2 cellular contexts compared by ENCODE assay signal in genomic region chr1:20440785-20441200, GRCh38.
A peak's percentile ranks its signal among the peaks of the same experiment; 100 is the strongest.
TF ChIP-seq lines count a peak whose summit lies in the region.

No MANE protein-coding gene starts in this region.

TF ChIP-seq in IMR-90, 13 proteins besides CTCF, POLR2A, EP300 and RAD21:
- TF ChIP-seq, protein P1, sequence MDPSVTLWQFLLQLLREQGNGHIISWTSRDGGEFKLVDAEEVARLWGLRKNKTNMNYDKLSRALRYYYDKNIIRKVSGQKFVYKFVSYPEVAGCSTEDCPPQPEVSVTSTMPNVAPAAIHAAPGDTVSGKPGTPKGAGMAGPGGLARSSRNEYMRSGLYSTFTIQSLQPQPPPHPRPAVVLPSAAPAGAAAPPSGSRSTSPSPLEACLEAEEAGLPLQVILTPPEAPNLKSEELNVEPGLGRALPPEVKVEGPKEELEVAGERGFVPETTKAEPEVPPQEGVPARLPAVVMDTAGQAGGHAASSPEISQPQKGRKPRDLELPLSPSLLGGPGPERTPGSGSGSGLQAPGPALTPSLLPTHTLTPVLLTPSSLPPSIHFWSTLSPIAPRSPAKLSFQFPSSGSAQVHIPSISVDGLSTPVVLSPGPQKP (IDR thresholded peaks at IDR 0.05; ENCODE audit: borderline replicate concordance, low read depth, low read length): no peak
- TF ChIP-seq FOS (IDR thresholded peaks at IDR 0.05; ENCODE audit: low read depth, low read length) (no peak), RCOR1 (IDR thresholded peaks at IDR 0.05; ENCODE audit: insufficient replicate concordance, low read length) (no peak), BHLHE40 (IDR thresholded peaks at IDR 0.05; ENCODE audit: low read depth, low read length) (no peak), MXI1 (IDR thresholded peaks at IDR 0.05; ENCODE audit: borderline replicate concordance, low read depth, low read length) (no peak)
- TF ChIP-seq, protein P2, sequence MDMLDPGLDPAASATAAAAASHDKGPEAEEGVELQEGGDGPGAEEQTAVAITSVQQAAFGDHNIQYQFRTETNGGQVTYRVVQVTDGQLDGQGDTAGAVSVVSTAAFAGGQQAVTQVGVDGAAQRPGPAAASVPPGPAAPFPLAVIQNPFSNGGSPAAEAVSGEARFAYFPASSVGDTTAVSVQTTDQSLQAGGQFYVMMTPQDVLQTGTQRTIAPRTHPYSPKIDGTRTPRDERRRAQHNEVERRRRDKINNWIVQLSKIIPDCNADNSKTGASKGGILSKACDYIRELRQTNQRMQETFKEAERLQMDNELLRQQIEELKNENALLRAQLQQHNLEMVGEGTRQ (IDR thresholded peaks at IDR 0.05; ENCODE audit: low read depth, low read length): peak; percentile 95

TF ChIP-seq in HepG2, 621 proteins besides CTCF, POLR2A, EP300 and RAD21 (continues in another document):
- TF ChIP-seq NFYB (CRISPR knock-in tag; IDR thresholded peaks at IDR 0.05): peak; percentile 82
- TF ChIP-seq FOXC1 (CRISPR knock-in tag; IDR thresholded peaks at IDR 0.05; ENCODE audit: borderline replicate concordance): no peak
- no peak for TF ChIP-seq ELF4 (CRISPR knock-in tag; IDR thresholded peaks at IDR 0.05; ENCODE audit: borderline replicate concordance)
- TF ChIP-seq ZNF383 (CRISPR knock-in tag; IDR thresholded peaks at IDR 0.05; ENCODE audit: borderline replicate concordance): no peak
- TF ChIP-seq, protein P3, sequence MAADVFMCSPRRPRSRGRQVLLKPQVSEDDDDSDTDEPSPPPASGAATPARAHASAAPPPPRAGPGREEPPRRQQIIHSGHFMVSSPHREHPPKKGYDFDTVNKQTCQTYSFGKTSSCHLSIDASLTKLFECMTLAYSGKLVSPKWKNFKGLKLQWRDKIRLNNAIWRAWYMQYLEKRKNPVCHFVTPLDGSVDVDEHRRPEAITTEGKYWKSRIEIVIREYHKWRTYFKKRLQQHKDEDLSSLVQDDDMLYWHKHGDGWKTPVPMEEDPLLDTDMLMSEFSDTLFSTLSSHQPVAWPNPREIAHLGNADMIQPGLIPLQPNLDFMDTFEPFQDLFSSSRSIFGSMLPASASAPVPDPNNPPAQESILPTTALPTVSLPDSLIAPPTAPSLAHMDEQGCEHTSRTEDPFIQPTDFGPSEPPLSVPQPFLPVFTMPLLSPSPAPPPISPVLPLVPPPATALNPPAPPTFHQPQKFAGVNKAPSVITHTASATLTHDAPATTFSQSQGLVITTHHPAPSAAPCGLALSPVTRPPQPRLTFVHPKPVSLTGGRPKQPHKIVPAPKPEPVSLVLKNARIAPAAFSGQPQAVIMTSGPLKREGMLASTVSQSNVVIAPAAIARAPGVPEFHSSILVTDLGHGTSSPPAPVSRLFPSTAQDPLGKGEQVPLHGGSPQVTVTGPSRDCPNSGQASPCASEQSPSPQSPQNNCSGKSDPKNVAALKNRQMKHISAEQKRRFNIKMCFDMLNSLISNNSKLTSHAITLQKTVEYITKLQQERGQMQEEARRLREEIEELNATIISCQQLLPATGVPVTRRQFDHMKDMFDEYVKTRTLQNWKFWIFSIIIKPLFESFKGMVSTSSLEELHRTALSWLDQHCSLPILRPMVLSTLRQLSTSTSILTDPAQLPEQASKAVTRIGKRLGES (CRISPR knock-in tag; IDR thresholded peaks at IDR 0.05; ENCODE audit: borderline replicate concordance): no peak
- TF ChIP-seq, protein P2 (IDR thresholded peaks at IDR 0.05; ENCODE audit: low read depth, low read length): peak; percentile 88
- TF ChIP-seq, protein P2 (CRISPR knock-in tag; IDR thresholded peaks at IDR 0.05; ENCODE audit: borderline replicate concordance): peak; percentile 95; the same call in 1 of the 2 replicates
- TF ChIP-seq U2AF2 (IDR thresholded peaks at IDR 0.05; ENCODE audit: low read depth, low read length): no peak
- TF ChIP-seq JDP2 (CRISPR knock-in tag; IDR thresholded peaks at IDR 0.05; ENCODE audit: borderline replicate concordance): no peak
- TF ChIP-seq, protein P4, sequence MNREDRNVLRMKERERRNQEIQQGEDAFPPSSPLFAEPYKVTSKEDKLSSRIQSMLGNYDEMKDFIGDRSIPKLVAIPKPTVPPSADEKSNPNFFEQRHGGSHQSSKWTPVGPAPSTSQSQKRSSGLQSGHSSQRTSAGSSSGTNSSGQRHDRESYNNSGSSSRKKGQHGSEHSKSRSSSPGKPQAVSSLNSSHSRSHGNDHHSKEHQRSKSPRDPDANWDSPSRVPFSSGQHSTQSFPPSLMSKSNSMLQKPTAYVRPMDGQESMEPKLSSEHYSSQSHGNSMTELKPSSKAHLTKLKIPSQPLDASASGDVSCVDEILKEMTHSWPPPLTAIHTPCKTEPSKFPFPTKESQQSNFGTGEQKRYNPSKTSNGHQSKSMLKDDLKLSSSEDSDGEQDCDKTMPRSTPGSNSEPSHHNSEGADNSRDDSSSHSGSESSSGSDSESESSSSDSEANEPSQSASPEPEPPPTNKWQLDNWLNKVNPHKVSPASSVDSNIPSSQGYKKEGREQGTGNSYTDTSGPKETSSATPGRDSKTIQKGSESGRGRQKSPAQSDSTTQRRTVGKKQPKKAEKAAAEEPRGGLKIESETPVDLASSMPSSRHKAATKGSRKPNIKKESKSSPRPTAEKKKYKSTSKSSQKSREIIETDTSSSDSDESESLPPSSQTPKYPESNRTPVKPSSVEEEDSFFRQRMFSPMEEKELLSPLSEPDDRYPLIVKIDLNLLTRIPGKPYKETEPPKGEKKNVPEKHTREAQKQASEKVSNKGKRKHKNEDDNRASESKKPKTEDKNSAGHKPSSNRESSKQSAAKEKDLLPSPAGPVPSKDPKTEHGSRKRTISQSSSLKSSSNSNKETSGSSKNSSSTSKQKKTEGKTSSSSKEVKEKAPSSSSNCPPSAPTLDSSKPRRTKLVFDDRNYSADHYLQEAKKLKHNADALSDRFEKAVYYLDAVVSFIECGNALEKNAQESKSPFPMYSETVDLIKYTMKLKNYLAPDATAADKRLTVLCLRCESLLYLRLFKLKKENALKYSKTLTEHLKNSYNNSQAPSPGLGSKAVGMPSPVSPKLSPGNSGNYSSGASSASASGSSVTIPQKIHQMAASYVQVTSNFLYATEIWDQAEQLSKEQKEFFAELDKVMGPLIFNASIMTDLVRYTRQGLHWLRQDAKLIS (CRISPR knock-in tag; IDR thresholded peaks at IDR 0.05): no peak
- no peak for TF ChIP-seq PPARG (CRISPR knock-in tag; conservative IDR thresholded peaks at IDR 0.05)
- 0 out of 2 replicates have a peak, but pooled peaks have one; percentile 27 for TF ChIP-seq EHMT2 (IDR thresholded peaks at IDR 0.05; ENCODE audit: borderline replicate concordance, low read depth, low read length)
- TF ChIP-seq SIX4 (CRISPR knock-in tag; IDR thresholded peaks at IDR 0.05): no peak
- TF ChIP-seq, protein P5, sequence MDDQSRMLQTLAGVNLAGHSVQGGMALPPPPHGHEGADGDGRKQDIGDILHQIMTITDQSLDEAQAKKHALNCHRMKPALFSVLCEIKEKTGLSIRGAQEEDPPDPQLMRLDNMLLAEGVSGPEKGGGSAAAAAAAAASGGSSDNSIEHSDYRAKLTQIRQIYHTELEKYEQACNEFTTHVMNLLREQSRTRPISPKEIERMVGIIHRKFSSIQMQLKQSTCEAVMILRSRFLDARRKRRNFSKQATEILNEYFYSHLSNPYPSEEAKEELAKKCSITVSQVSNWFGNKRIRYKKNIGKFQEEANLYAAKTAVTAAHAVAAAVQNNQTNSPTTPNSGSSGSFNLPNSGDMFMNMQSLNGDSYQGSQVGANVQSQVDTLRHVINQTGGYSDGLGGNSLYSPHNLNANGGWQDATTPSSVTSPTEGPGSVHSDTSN (CRISPR knock-in tag; IDR thresholded peaks at IDR 0.05; ENCODE audit: borderline replicate concordance): no peak
- TF ChIP-seq ZNF598 (CRISPR knock-in tag; IDR thresholded peaks at IDR 0.05; ENCODE audit: borderline replicate concordance): no peak
- TF ChIP-seq, protein P6, sequence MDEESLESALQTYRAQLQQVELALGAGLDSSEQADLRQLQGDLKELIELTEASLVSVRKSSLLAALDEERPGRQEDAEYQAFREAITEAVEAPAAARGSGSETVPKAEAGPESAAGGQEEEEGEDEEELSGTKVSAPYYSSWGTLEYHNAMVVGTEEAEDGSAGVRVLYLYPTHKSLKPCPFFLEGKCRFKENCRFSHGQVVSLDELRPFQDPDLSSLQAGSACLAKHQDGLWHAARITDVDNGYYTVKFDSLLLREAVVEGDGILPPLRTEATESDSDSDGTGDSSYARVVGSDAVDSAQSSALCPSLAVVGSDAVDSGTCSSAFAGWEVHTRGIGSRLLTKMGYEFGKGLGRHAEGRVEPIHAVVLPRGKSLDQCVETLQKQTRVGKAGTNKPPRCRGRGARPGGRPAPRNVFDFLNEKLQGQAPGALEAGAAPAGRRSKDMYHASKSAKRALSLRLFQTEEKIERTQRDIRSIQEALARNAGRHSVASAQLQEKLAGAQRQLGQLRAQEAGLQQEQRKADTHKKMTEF (CRISPR knock-in tag; IDR thresholded peaks at IDR 0.05): no peak
- peak; percentile 81 for TF ChIP-seq HCFC1 (IDR thresholded peaks at IDR 0.05; ENCODE audit: low read depth, low read length)
- TF ChIP-seq MYNN (CRISPR knock-in tag; IDR thresholded peaks at IDR 0.05; ENCODE audit: low read depth): no peak
- no peak for TF ChIP-seq FOXP1 (IDR thresholded peaks at IDR 0.05)
- no peak for TF ChIP-seq FOXP1 (CRISPR knock-in tag; IDR thresholded peaks at IDR 0.05)
- no peak for TF ChIP-seq ZNF282 (IDR thresholded peaks at IDR 0.05; ENCODE audit: partially characterized antibody)
- no peak for TF ChIP-seq NCOR1 (IDR thresholded peaks at IDR 0.05; ENCODE audit: borderline replicate concordance, low read length)
- TF ChIP-seq ZFP62 (CRISPR knock-in tag; IDR thresholded peaks at IDR 0.05): no peak
- no peak for TF ChIP-seq ZNF431 (CRISPR knock-in tag; IDR thresholded peaks at IDR 0.05; ENCODE audit: borderline replicate concordance, low read depth)
- TF ChIP-seq NFYC (CRISPR knock-in tag; IDR thresholded peaks at IDR 0.05): peak; percentile 90
- peak; percentile 38; the same call in 1 of the 2 replicates for TF ChIP-seq RAD51 (IDR thresholded peaks at IDR 0.05; ENCODE audit: borderline replicate concordance)
- TF ChIP-seq, protein P7, sequence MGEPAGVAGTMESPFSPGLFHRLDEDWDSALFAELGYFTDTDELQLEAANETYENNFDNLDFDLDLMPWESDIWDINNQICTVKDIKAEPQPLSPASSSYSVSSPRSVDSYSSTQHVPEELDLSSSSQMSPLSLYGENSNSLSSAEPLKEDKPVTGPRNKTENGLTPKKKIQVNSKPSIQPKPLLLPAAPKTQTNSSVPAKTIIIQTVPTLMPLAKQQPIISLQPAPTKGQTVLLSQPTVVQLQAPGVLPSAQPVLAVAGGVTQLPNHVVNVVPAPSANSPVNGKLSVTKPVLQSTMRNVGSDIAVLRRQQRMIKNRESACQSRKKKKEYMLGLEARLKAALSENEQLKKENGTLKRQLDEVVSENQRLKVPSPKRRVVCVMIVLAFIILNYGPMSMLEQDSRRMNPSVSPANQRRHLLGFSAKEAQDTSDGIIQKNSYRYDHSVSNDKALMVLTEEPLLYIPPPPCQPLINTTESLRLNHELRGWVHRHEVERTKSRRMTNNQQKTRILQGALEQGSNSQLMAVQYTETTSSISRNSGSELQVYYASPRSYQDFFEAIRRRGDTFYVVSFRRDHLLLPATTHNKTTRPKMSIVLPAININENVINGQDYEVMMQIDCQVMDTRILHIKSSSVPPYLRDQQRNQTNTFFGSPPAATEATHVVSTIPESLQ (CRISPR knock-in tag; conservative IDR thresholded peaks at IDR 0.05): no peak
- peak; percentile 53; the same call in 1 of the 2 replicates for TF ChIP-seq IRF2 (CRISPR knock-in tag; IDR thresholded peaks at IDR 0.05)
- TF ChIP-seq, protein P8, sequence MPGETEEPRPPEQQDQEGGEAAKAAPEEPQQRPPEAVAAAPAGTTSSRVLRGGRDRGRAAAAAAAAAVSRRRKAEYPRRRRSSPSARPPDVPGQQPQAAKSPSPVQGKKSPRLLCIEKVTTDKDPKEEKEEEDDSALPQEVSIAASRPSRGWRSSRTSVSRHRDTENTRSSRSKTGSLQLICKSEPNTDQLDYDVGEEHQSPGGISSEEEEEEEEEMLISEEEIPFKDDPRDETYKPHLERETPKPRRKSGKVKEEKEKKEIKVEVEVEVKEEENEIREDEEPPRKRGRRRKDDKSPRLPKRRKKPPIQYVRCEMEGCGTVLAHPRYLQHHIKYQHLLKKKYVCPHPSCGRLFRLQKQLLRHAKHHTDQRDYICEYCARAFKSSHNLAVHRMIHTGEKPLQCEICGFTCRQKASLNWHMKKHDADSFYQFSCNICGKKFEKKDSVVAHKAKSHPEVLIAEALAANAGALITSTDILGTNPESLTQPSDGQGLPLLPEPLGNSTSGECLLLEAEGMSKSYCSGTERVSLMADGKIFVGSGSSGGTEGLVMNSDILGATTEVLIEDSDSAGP (CRISPR knock-in tag; IDR thresholded peaks at IDR 0.05; ENCODE audit: borderline replicate concordance): peak; percentile 91
- TF ChIP-seq SP140L (CRISPR knock-in tag; IDR thresholded peaks at IDR 0.05; ENCODE audit: borderline replicate concordance): no peak
- no peak for TF ChIP-seq POGZ (CRISPR knock-in tag; IDR thresholded peaks at IDR 0.05)
- TF ChIP-seq ZNF501 (CRISPR knock-in tag; IDR thresholded peaks at IDR 0.05): no peak
- TF ChIP-seq MZF1 (CRISPR knock-in tag; IDR thresholded peaks at IDR 0.05; ENCODE audit: borderline replicate concordance): no peak
- TF ChIP-seq CREM (IDR thresholded peaks at IDR 0.05): peak; percentile 35; the same call in 1 of the 2 replicates
- no peak for TF ChIP-seq CREM (CRISPR knock-in tag; IDR thresholded peaks at IDR 0.05)
